25 cellular contexts compared by ENCODE assay signal in the genomic region with DNA sequence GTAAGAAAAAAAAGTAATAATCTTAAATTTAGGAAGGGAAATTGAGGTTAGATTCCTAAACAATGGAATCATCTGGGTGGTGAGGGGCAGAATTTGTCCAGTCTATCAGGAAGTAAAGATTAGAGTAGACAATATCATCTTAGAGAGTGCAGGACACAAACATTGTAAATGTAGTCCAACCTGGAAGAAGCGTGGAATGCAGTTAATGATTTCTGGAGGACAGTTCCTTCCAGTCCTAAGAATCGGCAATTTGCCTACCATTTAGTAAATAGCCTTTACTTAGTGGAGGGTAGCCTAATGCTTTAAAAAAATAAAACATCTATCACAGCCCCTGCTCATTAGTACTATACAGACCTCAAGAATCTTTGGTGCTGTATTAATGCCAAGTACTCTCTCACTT.
"Had no signal": no experiment of that assay in that cellular context is flagged by ENCODE, and none has a peak within 500 bp of the region (broad histone marks: within the 10 kb centered on the region; RNA-seq: fewer than 3 reads in every experiment).

No MANE protein-coding gene starts in this region.

- H3K4me1 ChIP-seq: breast epithelium, Peyer's patch, SJCRH30 had no signal

- ATAC-seq: activated T-cell treated with anti-CD3 and anti-CD28 coated beads, Interleukin-2, amount 50 U/mL, for 4 hours; activated T-helper 17 cell treated with anti-CD3 and anti-CD28 coated beads, Interleukin-2, amount 50 U/mL, for 72 hours; K562; SK-N-SH treated with all-trans-retinoic acid at 6 μM for 48 hours had no signal

- H3K4me3 Mint-ChIP-seq: activated CD4-positive, alpha-beta memory T cell treated with anti-CD3 and anti-CD28 coated beads for 36 hours; activated CD4-positive, alpha-beta T cell treated with anti-CD3 and anti-CD28 coated beads, Interleukin-2, amount 10 ng/mL, durations not matched to agents 7 days and 5 days; activated naive CD4-positive, alpha-beta T cell treated with anti-CD3 and anti-CD28 coated beads, Interleukin-2, amount 10 ng/mL, durations not matched to agents 7 days and 5 days; activated naive CD8-positive, alpha-beta T cell treated with anti-CD3 and anti-CD28 coated beads for 36 hours; activated T-cell treated with anti-CD3 and anti-CD28 coated beads, Interleukin-2, amount 50 U/mL, for 4 hours; activated T-helper 17 cell treated with anti-CD3 and anti-CD28 coated beads, Interleukin-2, amount 50 U/mL, for 72 hours had no signal

- H3K27me3 ChIP-seq: breast epithelium, Peyer's patch, SJCRH30 had no signal

- H3K27ac ChIP-seq: breast epithelium, Peyer's patch, RWPE1, SJCRH30 had no signal

- H3K27me3 Mint-ChIP-seq: activated naive CD4-positive, alpha-beta T cell treated with anti-CD3 and anti-CD28 coated beads, Interleukin-2, amount 10 ng/mL, durations not matched to agents 7 days and 5 days had no signal

- H3K9me3 ChIP-seq: breast epithelium, Peyer's patch, SJCRH30 had no signal

- H3K27ac Mint-ChIP-seq: activated CD4-positive, alpha-beta memory T cell treated with anti-CD3 and anti-CD28 coated beads for 36 hours; activated CD4-positive, alpha-beta T cell treated with anti-CD3 and anti-CD28 coated beads, Interleukin-2, amount 10 ng/mL, durations not matched to agents 7 days and 5 days; activated naive CD4-positive, alpha-beta T cell treated with anti-CD3 and anti-CD28 coated beads, Interleukin-2, amount 10 ng/mL, durations not matched to agents 7 days and 5 days; activated naive CD8-positive, alpha-beta T cell treated with anti-CD3 and anti-CD28 coated beads for 36 hours; activated T-helper 17 cell treated with anti-CD3 and anti-CD28 coated beads, Interleukin-2, amount 50 U/mL, for 72 hours had no signal

- DNase-seq: activated CD4-positive, alpha-beta memory T cell treated with anti-CD3 and anti-CD28 coated beads for 36 hours; activated CD4-positive, alpha-beta T cell treated with anti-CD3 and anti-CD28 coated beads, Interleukin-2, amount 10 ng/mL, durations not matched to agents 7 days and 5 days; activated CD4-positive, CD25-positive, alpha-beta regulatory T cell; activated CD8-positive, alpha-beta memory T cell treated with anti-CD3 and anti-CD28 coated beads for 24 hours; activated gamma-delta T cell treated with Interleukin-2 at 50 U/mL for 16 hours; activated naive CD4-positive, alpha-beta T cell treated with anti-CD3 and anti-CD28 coated beads, Interleukin-2, amount 10 ng/mL, durations not matched to agents 7 days and 5 days; activated naive CD8-positive, alpha-beta T cell treated with anti-CD3 and anti-CD28 coated beads for 36 hours; activated T-cell treated with anti-CD3 and anti-CD28 coated beads, Interleukin-2, amount 50 U/mL, for 4 hours; central memory CD4-positive, alpha-beta T cell; Karpas-422; NCI-H1105 treated with DMSO at 0.1 percent for 48 hours; NCI-H1436 treated with DMSO at 0.1 percent for 48 hours; NCI-H187; NCI-H2081; NCI-H446; NCI-H524; Peyer's patch; Right ventricle myocardium superior; SJCRH30; SW 1271 had no signal

- H3K36me3 Mint-ChIP-seq: activated CD4-positive, alpha-beta memory T cell treated with anti-CD3 and anti-CD28 coated beads for 36 hours; activated naive CD4-positive, alpha-beta T cell treated with anti-CD3 and anti-CD28 coated beads, Interleukin-2, amount 10 ng/mL, durations not matched to agents 7 days and 5 days; activated naive CD8-positive, alpha-beta T cell treated with anti-CD3 and anti-CD28 coated beads for 36 hours had no signal

- H3K9me3 Mint-ChIP-seq: activated CD4-positive, alpha-beta memory T cell treated with anti-CD3 and anti-CD28 coated beads for 36 hours; activated CD4-positive, alpha-beta T cell treated with anti-CD3 and anti-CD28 coated beads, Interleukin-2, amount 10 ng/mL, durations not matched to agents 7 days and 5 days; activated naive CD4-positive, alpha-beta T cell treated with anti-CD3 and anti-CD28 coated beads, Interleukin-2, amount 10 ng/mL, durations not matched to agents 7 days and 5 days; activated naive CD8-positive, alpha-beta T cell treated with anti-CD3 and anti-CD28 coated beads for 36 hours; activated T-cell treated with anti-CD3 and anti-CD28 coated beads, Interleukin-2, amount 50 U/mL, for 4 hours; activated T-helper 17 cell treated with anti-CD3 and anti-CD28 coated beads, Interleukin-2, amount 50 U/mL, for 72 hours had no signal

- H3K4me3 ChIP-seq: breast epithelium, K562, Peyer's patch, SJCRH30 had no signal

- H3K36me3 ChIP-seq: breast epithelium, Peyer's patch, SJCRH30 had no signal

- H3K4me1 Mint-ChIP-seq: activated CD4-positive, alpha-beta T cell treated with anti-CD3 and anti-CD28 coated beads, Interleukin-2, amount 10 ng/mL, durations not matched to agents 7 days and 5 days; activated naive CD4-positive, alpha-beta T cell treated with anti-CD3 and anti-CD28 coated beads, Interleukin-2, amount 10 ng/mL, durations not matched to agents 7 days and 5 days; activated naive CD8-positive, alpha-beta T cell treated with anti-CD3 and anti-CD28 coated beads for 36 hours; activated T-helper 17 cell treated with anti-CD3 and anti-CD28 coated beads, Interleukin-2, amount 50 U/mL, for 72 hours had no signal
